Comparison of ENCODE assay signal across 1 cellular context in the genomic region with DNA sequence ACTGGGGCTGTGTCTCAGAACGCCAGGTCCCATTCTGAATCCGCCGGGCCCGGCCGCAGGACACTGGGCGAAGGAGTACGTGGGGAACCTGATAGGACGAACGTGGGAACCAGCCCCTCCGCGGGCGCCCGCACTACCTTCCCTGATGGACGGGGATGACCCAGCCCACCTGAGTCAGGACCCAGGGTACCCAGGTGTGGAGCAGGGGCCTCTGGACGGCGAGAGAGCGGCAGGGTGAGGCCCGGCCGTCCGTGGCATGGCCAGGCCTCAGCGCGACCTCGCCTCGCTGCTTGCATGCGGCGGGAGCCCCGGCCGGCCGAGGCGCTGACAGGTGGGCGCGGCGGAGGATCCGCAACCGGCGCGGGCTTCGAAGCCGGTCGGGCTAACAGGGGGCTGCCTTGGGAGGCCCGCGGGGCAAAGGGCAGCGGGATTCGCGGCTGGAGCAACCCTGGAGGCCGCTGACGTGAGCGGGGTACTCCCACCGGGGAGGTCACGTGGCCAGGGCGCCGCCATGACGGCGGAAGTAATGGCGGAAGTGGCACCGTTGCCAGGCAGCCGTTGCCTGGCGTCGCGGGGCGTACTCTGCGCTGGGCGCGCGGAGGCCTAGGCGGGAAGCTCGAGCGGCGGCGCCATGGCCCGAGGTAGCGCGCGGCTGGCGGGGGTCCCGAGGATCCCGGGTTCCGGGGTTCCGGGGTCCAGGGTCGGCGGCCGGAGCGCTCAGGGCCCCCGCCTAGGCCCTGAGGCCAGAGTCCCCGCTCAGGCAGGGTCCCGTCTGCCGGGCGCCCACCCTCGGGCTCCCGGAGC.
TF ChIP-seq lines count a peak whose summit lies in the region.

A gene (plus strand): TSS at position 580 of the 804 bp plus-strand sequence. CDS start 52 bp downstream, at position 632.

TF ChIP-seq in HepG2, 621 proteins besides CTCF, POLR2A, EP300 and RAD21 (continued from another document and continues in another):
- TF ChIP-seq, protein P1, sequence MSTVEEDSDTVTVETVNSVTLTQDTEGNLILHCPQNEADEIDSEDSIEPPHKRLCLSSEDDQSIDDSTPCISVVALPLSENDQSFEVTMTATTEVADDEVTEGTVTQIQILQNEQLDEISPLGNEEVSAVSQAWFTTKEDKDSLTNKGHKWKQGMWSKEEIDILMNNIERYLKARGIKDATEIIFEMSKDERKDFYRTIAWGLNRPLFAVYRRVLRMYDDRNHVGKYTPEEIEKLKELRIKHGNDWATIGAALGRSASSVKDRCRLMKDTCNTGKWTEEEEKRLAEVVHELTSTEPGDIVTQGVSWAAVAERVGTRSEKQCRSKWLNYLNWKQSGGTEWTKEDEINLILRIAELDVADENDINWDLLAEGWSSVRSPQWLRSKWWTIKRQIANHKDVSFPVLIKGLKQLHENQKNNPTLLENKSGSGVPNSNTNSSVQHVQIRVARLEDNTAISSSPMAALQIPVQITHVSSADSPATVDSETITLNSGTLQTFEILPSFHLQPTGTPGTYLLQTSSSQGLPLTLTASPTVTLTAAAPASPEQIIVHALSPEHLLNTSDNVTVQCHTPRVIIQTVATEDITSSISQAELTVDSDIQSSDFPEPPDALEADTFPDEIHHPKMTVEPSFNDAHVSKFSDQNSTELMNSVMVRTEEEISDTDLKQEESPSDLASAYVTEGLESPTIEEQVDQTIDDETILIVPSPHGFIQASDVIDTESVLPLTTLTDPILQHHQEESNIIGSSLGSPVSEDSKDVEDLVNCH (CRISPR knock-in tag; IDR thresholded peaks at IDR 0.05): no peak
- TF ChIP-seq HOXA9 (CRISPR knock-in tag; IDR thresholded peaks at IDR 0.05; ENCODE audit: borderline replicate concordance): no peak
- TF ChIP-seq ZFAT (CRISPR knock-in tag; conservative IDR thresholded peaks at IDR 0.05): no peak; the same call in 1 of the 2 replicates
- TF ChIP-seq, protein P2, sequence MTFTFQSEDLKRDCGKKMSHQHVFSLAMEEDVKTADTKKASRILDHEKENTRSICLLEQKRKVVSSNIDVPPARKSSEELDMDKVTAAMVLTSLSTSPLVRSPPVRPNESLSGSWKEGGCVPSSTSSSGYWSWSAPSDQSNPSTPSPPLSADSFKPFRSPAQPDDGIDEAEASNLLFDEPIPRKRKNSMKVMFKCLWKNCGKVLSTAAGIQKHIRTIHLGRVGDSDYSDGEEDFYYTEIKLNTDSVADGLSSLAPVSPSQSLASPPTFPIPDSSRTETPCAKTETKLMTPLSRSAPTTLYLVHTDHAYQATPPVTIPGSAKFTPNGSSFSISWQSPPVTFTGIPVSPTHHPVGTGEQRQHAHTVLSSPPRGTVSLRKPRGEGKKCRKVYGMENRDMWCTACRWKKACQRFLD (CRISPR knock-in tag; IDR thresholded peaks at IDR 0.05; ENCODE audit: borderline replicate concordance): peak; percentile 88; the same call in 1 of the 2 replicates
- TF ChIP-seq, protein P3, sequence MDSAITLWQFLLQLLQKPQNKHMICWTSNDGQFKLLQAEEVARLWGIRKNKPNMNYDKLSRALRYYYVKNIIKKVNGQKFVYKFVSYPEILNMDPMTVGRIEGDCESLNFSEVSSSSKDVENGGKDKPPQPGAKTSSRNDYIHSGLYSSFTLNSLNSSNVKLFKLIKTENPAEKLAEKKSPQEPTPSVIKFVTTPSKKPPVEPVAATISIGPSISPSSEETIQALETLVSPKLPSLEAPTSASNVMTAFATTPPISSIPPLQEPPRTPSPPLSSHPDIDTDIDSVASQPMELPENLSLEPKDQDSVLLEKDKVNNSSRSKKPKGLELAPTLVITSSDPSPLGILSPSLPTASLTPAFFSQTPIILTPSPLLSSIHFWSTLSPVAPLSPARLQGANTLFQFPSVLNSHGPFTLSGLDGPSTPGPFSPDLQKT (CRISPR knock-in tag; IDR thresholded peaks at IDR 0.05; ENCODE audit: borderline replicate concordance): peak; percentile 64; the same call in 1 of the 2 replicates
- TF ChIP-seq, protein P4, sequence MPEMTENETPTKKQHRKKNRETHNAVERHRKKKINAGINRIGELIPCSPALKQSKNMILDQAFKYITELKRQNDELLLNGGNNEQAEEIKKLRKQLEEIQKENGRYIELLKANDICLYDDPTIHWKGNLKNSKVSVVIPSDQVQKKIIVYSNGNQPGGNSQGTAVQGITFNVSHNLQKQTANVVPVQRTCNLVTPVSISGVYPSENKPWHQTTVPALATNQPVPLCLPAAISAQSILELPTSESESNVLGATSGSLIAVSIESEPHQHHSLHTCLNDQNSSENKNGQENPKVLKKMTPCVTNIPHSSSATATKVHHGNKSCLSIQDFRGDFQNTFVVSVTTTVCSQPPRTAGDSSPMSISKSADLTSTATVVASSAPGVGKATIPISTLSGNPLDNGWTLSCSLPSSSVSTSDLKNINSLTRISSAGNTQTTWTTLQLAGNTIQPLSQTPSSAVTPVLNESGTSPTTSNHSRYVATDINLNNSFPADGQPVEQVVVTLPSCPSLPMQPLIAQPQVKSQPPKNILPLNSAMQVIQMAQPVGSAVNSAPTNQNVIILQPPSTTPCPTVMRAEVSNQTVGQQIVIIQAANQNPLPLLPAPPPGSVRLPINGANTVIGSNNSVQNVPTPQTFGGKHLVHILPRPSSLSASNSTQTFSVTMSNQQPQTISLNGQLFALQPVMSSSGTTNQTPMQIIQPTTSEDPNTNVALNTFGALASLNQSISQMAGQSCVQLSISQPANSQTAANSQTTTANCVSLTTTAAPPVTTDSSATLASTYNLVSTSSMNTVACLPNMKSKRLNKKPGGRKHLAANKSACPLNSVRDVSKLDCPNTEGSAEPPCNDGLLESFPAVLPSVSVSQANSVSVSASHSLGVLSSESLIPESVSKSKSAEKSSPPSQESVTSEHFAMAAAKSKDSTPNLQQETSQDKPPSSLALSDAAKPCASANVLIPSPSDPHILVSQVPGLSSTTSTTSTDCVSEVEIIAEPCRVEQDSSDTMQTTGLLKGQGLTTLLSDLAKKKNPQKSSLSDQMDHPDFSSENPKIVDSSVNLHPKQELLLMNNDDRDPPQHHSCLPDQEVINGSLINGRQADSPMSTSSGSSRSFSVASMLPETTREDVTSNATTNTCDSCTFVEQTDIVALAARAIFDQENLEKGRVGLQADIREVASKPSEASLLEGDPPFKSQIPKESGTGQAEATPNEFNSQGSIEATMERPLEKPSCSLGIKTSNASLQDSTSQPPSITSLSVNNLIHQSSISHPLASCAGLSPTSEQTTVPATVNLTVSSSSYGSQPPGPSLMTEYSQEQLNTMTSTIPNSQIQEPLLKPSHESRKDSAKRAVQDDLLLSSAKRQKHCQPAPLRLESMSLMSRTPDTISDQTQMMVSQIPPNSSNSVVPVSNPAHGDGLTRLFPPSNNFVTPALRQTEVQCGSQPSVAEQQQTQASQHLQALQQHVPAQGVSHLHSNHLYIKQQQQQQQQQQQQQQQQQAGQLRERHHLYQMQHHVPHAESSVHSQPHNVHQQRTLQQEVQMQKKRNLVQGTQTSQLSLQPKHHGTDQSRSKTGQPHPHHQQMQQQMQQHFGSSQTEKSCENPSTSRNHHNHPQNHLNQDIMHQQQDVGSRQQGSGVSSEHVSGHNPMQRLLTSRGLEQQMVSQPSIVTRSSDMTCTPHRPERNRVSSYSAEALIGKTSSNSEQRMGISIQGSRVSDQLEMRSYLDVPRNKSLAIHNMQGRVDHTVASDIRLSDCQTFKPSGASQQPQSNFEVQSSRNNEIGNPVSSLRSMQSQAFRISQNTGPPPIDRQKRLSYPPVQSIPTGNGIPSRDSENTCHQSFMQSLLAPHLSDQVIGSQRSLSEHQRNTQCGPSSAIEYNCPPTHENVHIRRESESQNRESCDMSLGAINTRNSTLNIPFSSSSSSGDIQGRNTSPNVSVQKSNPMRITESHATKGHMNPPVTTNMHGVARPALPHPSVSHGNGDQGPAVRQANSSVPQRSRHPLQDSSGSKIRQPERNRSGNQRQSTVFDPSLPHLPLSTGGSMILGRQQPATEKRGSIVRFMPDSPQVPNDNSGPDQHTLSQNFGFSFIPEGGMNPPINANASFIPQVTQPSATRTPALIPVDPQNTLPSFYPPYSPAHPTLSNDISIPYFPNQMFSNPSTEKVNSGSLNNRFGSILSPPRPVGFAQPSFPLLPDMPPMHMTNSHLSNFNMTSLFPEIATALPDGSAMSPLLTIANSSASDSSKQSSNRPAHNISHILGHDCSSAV (CRISPR knock-in tag; IDR thresholded peaks at IDR 0.05; ENCODE audit: borderline replicate concordance): no peak
- TF ChIP-seq, protein P5, sequence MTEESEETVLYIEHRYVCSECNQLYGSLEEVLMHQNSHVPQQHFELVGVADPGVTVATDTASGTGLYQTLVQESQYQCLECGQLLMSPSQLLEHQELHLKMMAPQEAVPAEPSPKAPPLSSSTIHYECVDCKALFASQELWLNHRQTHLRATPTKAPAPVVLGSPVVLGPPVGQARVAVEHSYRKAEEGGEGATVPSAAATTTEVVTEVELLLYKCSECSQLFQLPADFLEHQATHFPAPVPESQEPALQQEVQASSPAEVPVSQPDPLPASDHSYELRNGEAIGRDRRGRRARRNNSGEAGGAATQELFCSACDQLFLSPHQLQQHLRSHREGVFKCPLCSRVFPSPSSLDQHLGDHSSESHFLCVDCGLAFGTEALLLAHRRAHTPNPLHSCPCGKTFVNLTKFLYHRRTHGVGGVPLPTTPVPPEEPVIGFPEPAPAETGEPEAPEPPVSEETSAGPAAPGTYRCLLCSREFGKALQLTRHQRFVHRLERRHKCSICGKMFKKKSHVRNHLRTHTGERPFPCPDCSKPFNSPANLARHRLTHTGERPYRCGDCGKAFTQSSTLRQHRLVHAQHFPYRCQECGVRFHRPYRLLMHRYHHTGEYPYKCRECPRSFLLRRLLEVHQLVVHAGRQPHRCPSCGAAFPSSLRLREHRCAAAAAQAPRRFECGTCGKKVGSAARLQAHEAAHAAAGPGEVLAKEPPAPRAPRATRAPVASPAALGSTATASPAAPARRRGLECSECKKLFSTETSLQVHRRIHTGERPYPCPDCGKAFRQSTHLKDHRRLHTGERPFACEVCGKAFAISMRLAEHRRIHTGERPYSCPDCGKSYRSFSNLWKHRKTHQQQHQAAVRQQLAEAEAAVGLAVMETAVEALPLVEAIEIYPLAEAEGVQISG (CRISPR knock-in tag; IDR thresholded peaks at IDR 0.05): peak; percentile 97
- TF ChIP-seq TGIF2 (CRISPR knock-in tag; IDR thresholded peaks at IDR 0.05): peak; percentile 57; the same call in 1 of the 2 replicates
- no peak for TF ChIP-seq ZNF773 (CRISPR knock-in tag; IDR thresholded peaks at IDR 0.05; ENCODE audit: borderline replicate concordance)
- TF ChIP-seq NR2F2 (IDR thresholded peaks at IDR 0.05; ENCODE audit: borderline replicate concordance, low read depth): 0 out of 2 replicates have a peak, but pooled peaks have one; percentile 40
- peak; percentile 98 for TF ChIP-seq YY1 (IDR thresholded peaks at IDR 0.05; ENCODE audit: insufficient read depth, insufficient replicate concordance, low read depth, low read length)
- TF ChIP-seq ZNF549 (CRISPR knock-in tag; IDR thresholded peaks at IDR 0.05): peak; percentile 61; the same call in 1 of the 2 replicates
- TF ChIP-seq, protein P6, sequence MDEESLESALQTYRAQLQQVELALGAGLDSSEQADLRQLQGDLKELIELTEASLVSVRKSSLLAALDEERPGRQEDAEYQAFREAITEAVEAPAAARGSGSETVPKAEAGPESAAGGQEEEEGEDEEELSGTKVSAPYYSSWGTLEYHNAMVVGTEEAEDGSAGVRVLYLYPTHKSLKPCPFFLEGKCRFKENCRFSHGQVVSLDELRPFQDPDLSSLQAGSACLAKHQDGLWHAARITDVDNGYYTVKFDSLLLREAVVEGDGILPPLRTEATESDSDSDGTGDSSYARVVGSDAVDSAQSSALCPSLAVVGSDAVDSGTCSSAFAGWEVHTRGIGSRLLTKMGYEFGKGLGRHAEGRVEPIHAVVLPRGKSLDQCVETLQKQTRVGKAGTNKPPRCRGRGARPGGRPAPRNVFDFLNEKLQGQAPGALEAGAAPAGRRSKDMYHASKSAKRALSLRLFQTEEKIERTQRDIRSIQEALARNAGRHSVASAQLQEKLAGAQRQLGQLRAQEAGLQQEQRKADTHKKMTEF (CRISPR knock-in tag; IDR thresholded peaks at IDR 0.05): peak; percentile 92
- TF ChIP-seq STAG1 (CRISPR knock-in tag; IDR thresholded peaks at IDR 0.05): peak; percentile 17; the same call in 1 of the 2 replicates
- TF ChIP-seq, protein P7, sequence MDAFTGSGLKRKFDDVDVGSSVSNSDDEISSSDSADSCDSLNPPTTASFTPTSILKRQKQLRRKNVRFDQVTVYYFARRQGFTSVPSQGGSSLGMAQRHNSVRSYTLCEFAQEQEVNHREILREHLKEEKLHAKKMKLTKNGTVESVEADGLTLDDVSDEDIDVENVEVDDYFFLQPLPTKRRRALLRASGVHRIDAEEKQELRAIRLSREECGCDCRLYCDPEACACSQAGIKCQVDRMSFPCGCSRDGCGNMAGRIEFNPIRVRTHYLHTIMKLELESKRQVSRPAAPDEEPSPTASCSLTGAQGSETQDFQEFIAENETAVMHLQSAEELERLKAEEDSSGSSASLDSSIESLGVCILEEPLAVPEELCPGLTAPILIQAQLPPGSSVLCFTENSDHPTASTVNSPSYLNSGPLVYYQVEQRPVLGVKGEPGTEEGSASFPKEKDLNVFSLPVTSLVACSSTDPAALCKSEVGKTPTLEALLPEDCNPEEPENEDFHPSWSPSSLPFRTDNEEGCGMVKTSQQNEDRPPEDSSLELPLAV (CRISPR knock-in tag; conservative IDR thresholded peaks at IDR 0.05; ENCODE audit: low read depth): no peak
- TF ChIP-seq MYNN (CRISPR knock-in tag; IDR thresholded peaks at IDR 0.05; ENCODE audit: low read depth): no peak
- TF ChIP-seq, protein P8, sequence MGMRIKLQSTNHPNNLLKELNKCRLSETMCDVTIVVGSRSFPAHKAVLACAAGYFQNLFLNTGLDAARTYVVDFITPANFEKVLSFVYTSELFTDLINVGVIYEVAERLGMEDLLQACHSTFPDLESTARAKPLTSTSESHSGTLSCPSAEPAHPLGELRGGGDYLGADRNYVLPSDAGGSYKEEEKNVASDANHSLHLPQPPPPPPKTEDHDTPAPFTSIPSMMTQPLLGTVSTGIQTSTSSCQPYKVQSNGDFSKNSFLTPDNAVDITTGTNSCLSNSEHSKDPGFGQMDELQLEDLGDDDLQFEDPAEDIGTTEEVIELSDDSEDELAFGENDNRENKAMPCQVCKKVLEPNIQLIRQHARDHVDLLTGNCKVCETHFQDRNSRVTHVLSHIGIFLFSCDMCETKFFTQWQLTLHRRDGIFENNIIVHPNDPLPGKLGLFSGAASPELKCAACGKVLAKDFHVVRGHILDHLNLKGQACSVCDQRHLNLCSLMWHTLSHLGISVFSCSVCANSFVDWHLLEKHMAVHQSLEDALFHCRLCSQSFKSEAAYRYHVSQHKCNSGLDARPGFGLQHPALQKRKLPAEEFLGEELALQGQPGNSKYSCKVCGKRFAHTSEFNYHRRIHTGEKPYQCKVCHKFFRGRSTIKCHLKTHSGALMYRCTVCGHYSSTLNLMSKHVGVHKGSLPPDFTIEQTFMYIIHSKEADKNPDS (CRISPR knock-in tag; IDR thresholded peaks at IDR 0.05): peak; percentile 88; the same call in 1 of the 2 replicates
- peak; percentile 49; the same call in 1 of the 2 replicates for TF ChIP-seq ZNF678 (CRISPR knock-in tag; IDR thresholded peaks at IDR 0.05)
- TF ChIP-seq MYC (CRISPR knock-in tag; IDR thresholded peaks at IDR 0.05; ENCODE audit: borderline replicate concordance): peak; percentile 88; the same call in 1 of the 2 replicates
